ENCODE assay signal across 25 cellular contexts in genomic region chr2:236646441-236646840, GRCh38.
"Had no signal": no experiment of that assay in that cellular context is flagged by ENCODE, and none has a peak within 500 bp of the region (broad histone marks: within the 10 kb centered on the region; RNA-seq: fewer than 3 reads in every experiment).

No MANE protein-coding gene starts in this region.

- H3K27me3 ChIP-seq: adrenal gland, brain microvascular endothelial cell, esophagus squamous epithelium, ovary, testis, upper lobe of left lung had no signal

- H3K4me1 ChIP-seq: adrenal gland, prostate gland, testis had no signal

- H3K9me3 ChIP-seq: esophagus squamous epithelium, neutrophil, ovary, prostate gland, testis had no signal

- DNase-seq: activated B cell treated with CpG ODN at 0.5 μM for 24 hours; activated CD4-positive, alpha-beta T cell treated with anti-CD3 and anti-CD28 coated beads, Interleukin-2, amount 50 U/mL, for 1 hour; activated CD8-positive, alpha-beta memory T cell treated with anti-CD3 and anti-CD28 coated beads, Interleukin-2, amount 10 ng/mL, durations not matched to agents 7 days and 5 days; activated CD8-positive, alpha-beta T cell treated with anti-CD3 and anti-CD28 coated beads for 36 hours; activated naive CD4-positive, alpha-beta T cell treated with Interleukin-2 at 50 U/mL for 16 hours; activated naive CD8-positive, alpha-beta T cell treated with anti-CD3 and anti-CD28 coated beads for 36 hours; activated T-cell treated with anti-CD3 and anti-CD28 coated beads for 4 hours; activated T-cell treated with anti-CD3 and anti-CD28 coated beads, Interleukin-2, amount 50 U/mL, for 72 hours; adrenal gland; brain microvascular endothelial cell; caudate nucleus; esophagus squamous epithelium; foreskin melanocyte; naive B cell; nephron progenitor cell; ovary; retina; stimulated activated CD4-positive, alpha-beta T cell treated with anti-CD3 and anti-CD28 coated beads, Interleukin-2, amount 100 ng/mL, for 48 hours; stimulated activated naive CD4-positive, alpha-beta T cell treated with Interleukin-2 at 50 U/mL for 16 hours; T-helper 1 cell; testis had no signal

- H3K4me3 ChIP-seq: adrenal gland, esophagus squamous epithelium, ovary, prostate gland, testis, upper lobe of left lung had no signal

- ATAC-seq: activated CD8-positive, alpha-beta memory T cell treated with anti-CD3 and anti-CD28 coated beads, Interleukin-2, amount 10 ng/mL, durations not matched to agents 7 days and 5 days; activated CD8-positive, alpha-beta T cell treated with anti-CD3 and anti-CD28 coated beads for 36 hours; activated T-cell treated with anti-CD3 and anti-CD28 coated beads, Interleukin-2, amount 50 U/mL, for 72 hours had no signal

- H3K27ac ChIP-seq: adrenal gland, brain microvascular endothelial cell, epithelial cell of prostate, neutrophil, ovary, prostate gland, testis, upper lobe of left lung had no signal

- H3K36me3 ChIP-seq: adrenal gland, brain microvascular endothelial cell, esophagus squamous epithelium, neutrophil, ovary, prostate gland, upper lobe of left lung had no signal
